In the genomic region with DNA sequence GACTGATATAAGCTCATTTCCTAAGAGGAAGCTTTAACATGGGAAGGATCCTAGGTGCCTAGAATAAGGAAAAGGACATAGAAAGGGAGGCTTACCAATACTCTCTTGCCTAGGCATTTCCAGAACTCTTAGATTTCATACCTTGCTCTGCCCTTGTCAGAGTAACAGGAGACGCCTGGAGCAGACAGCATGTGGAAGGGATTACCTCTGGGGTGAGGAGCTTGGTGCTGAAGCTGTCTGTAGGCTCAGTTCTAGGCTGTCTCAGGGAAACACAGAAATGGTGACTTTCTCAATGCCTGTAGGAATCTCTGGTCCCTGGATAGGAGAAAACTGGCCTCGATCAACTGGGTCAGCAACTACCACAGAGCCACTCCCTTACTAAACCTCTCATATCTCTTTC, we compare ENCODE assay signal across 16 cellular contexts.
DNase-seq lines count a peak whose midpoint lies in the region; ATAC-seq and TF ChIP-seq lines count a peak whose summit lies in the region.
"Had no signal": no experiment of that assay in that cellular context is flagged by ENCODE, and none has a peak within 500 bp of the region (broad histone marks: within the 10 kb centered on the region; RNA-seq: fewer than 3 reads in every experiment).

No MANE protein-coding gene starts in this region.

- H3K4me3 Mint-ChIP-seq in GM23338, result no peak overlapping the region
- no peak overlapping the region for H3K4me3 Mint-ChIP-seq in WTC11
- H3K4me3 Mint-ChIP-seq in nephron progenitor cell, result no peak overlapping the region
- H3K4me3 Mint-ChIP-seq: CD4-positive, CD25-positive, alpha-beta regulatory T cell; CD8-positive, alpha-beta memory T cell had no signal

- H3K4me1 Mint-ChIP-seq in GM23338, result no peaks in the 10 kb centered on the region
- no peaks in the 10 kb centered on the region for H3K4me1 Mint-ChIP-seq in WTC11
- peaks cover 32% of the 10 kb centered on the region for H3K4me1 Mint-ChIP-seq in nephron progenitor cell
- H3K4me1 Mint-ChIP-seq: CD4-positive, CD25-positive, alpha-beta regulatory T cell; CD8-positive, alpha-beta memory T cell had no signal

- H3K4me2 ChIP-seq in GM23338 (no peak overlapping the region), HCT116 (ENCODE audit: low read length) (no peak overlapping the region)

- peaks cover 2% of the 10 kb centered on the region for H3K27me3 Mint-ChIP-seq in GM23338 (ENCODE audit: insufficient read depth, low read depth, poor library complexity)
- H3K27me3 Mint-ChIP-seq in WTC11 (ENCODE audit: low read depth), result no peaks in the 10 kb centered on the region; the same call in 1 of the 2 replicates
- H3K27me3 Mint-ChIP-seq in nephron progenitor cell (ENCODE audit: low read depth, poor library complexity), result peaks cover 7% of the 10 kb centered on the region
- H3K27me3 Mint-ChIP-seq: CD4-positive, CD25-positive, alpha-beta regulatory T cell had no signal

- TF ChIP-seq RAD21 in HCT116 (IDR thresholded peaks at IDR 0.05; ENCODE audit: low read depth), result no peak

- no peak for TF ChIP-seq POLR2A in HCT116 (IDR thresholded peaks at IDR 0.05; ENCODE audit: borderline replicate concordance, extremely low read depth, insufficient read depth, insufficient read length)

- RAD21 ChIA-PET in HCT116 (lab: Charles Lee; ENCODE audit: low non-redundant PET in 1 of 2, low total read pairs in 2 of 2, uncharacterized antibody in 2 of 2, unreplicated experiment in 2 of 2), result no interaction called here

- H4K20me1 ChIP-seq in GM23338 (replicated peaks; ENCODE audit: insufficient read depth) (no peaks in the 10 kb centered on the region), HCT116 (ENCODE audit: insufficient read depth) (no peaks in the 10 kb centered on the region)

- H3K36me3 Mint-ChIP-seq in GM23338 (ENCODE audit: low read depth), result no peaks in the 10 kb centered on the region
- no peaks in the 10 kb centered on the region for H3K36me3 Mint-ChIP-seq in WTC11
- no peaks in the 10 kb centered on the region for H3K36me3 Mint-ChIP-seq in nephron progenitor cell (ENCODE audit: low read depth)
- H3K36me3 Mint-ChIP-seq: CD4-positive, CD25-positive, alpha-beta regulatory T cell; CD8-positive, alpha-beta memory T cell had no signal

- no peak overlapping the region for H3K9ac ChIP-seq in HCT116 (ENCODE audit: low read length)
- H3K9ac ChIP-seq: GM23248 had no signal

- no peaks in the 10 kb centered on the region for H3F3A ChIP-seq in GM23338 (replicated peaks; ENCODE audit: low read depth)

- ATAC-seq in GM23338 (peak; percentile 54), HCT116 (peak; percentile 30; the same call in 1 of the 2 replicates), WTC11 (peak; percentile 24; the same call in 1 of the 2 replicates), HG02623 (IDR thresholded peaks at IDR 0.05; ENCODE audit: unreplicated experiment) (no peak)

- no TSS peak for BruUV-seq in HCT116 (replicated peaks; lab: Mats Ljungman, UMichigan)

- H3K9me2 ChIP-seq in GM23338 (ENCODE audit: insufficient read depth) (no peaks in the 10 kb centered on the region), HCT116 (ENCODE audit: insufficient read depth) (no peaks in the 10 kb centered on the region)

- H3K27ac Mint-ChIP-seq in GM23338, result no peak overlapping the region
- no peak overlapping the region for H3K27ac Mint-ChIP-seq in WTC11
- H3K27ac Mint-ChIP-seq in nephron progenitor cell, result peak overlapping the region; percentile 43
- H3K27ac Mint-ChIP-seq: CD4-positive, CD25-positive, alpha-beta regulatory T cell; CD8-positive, alpha-beta memory T cell had no signal

- H3K9me3 Mint-ChIP-seq in GM23338 (no peaks in the 10 kb centered on the region), WTC11 (no peaks in the 10 kb centered on the region), nephron progenitor cell (no peaks in the 10 kb centered on the region)

- POLR2A ChIA-PET in HCT116 (lab: Charles Lee) (no interaction called here), WTC11 (lab: Charles Lee) (no interaction called here), HEK293T (lab: Yijun Ruan, JAX) (no interaction called here)

- no peaks in the 10 kb centered on the region for H3K27me3 ChIP-seq in GM23338 (ENCODE audit: insufficient read depth)
- H3K27me3 ChIP-seq in HCT116 (ENCODE audit: insufficient read depth, low read length), result no peaks in the 10 kb centered on the region

- H3K79me2 ChIP-seq in GM23338 (replicated peaks; ENCODE audit: insufficient read depth) (no peaks in the 10 kb centered on the region), HCT116 (ENCODE audit: insufficient read depth, low read length) (peaks cover 32% of the 10 kb centered on the region)

- intact Hi-C loops in HCT116 (cut with micrococcal nuclease), result no loop called here

- H3K9me3 ChIP-seq in HCT116 (ENCODE audit: control insufficient read depth in 1 of 2, insufficient read depth in 1 of 2, low read depth in 1 of 2, low read length in 2 of 2), result no peaks in the 10 kb centered on the region
- H3K9me3 ChIP-seq: BE2C had no signal

- no peak for TF ChIP-seq CTCF in GM23338 (conservative IDR thresholded peaks at IDR 0.05; ENCODE audit: low read depth in 2 of 2)
- TF ChIP-seq CTCF in HCT116 (IDR thresholded peaks at IDR 0.05 in 2 of 3, conservative IDR thresholded peaks at IDR 0.05 in 1 of 3; ENCODE audit: borderline replicate concordance in 1 of 3, insufficient read depth in 1 of 3, low read depth in 2 of 3, low read length in 2 of 3), result no peak
- no peak for TF ChIP-seq CTCF in WTC11 (IDR thresholded peaks at IDR 0.05)
- no peak for TF ChIP-seq CTCF in nephron progenitor cell (IDR thresholded peaks at IDR 0.05)

- no peaks in the 10 kb centered on the region for H3K36me3 ChIP-seq in GM23338 (ENCODE audit: insufficient read depth)
- peaks cover 0 to 9% of the 10 kb centered on the region in 2 experiments; a peak in 1 of 4 replicates for H3K36me3 ChIP-seq in HCT116 (ENCODE audit: control insufficient read depth in 1 of 2, insufficient read depth in 2 of 2, low read length in 2 of 2)
- H3K36me3 ChIP-seq: BE2C had no signal

- no peak overlapping the region for H3K4me3 ChIP-seq in GM23338
- no peak overlapping the region for H3K4me3 ChIP-seq in HCT116 (replicated peaks in 1 of 2; ENCODE audit: low read depth in 1 of 2, low read length in 2 of 2)
- H3K4me3 ChIP-seq: GM23248 had no signal

- CTCF ChIA-PET in HCT116 (lab: Charles Lee), result no interaction called here
- CTCF ChIA-PET in WTC11 (lab: Charles Lee), result no interaction called here
- CTCF ChIA-PET in HEK293T (lab: Yijun Ruan, JAX), result no interaction called here

- H3K27ac ChIP-seq in GM23338 (ENCODE audit: low read depth) (no peak overlapping the region), HCT116 (ENCODE audit: low read depth, low read length) (no peak overlapping the region)
- H3K27ac ChIP-seq: GM23248, HL-60 had no signal

- no peak for DNase-seq in GM23338 (ENCODE audit: low spot score)
- no peak for DNase-seq in HCT116 (ENCODE audit: low read depth, low spot score)
- DNase-seq in WTC11 (ENCODE audit: low spot score), result no peak
- DNase-seq in nephron progenitor cell, result no peak
- no peak for DNase-seq in HEK293T (ENCODE audit: extremely low spot score)
- no peak for DNase-seq in T-helper 9 cell
- DNase-seq: ACHN; BE2C; C1 segment of cervical spinal cord; Caco-2; CD4-positive, CD25-positive, alpha-beta regulatory T cell; CD8-positive, alpha-beta memory T cell; GM23248; H7 had no signal

- H2AFZ ChIP-seq in GM23338 (peak overlapping the region; percentile 89), HCT116 (ENCODE audit: low read depth, low read length, poor library complexity, severe bottlenecking) (no peak overlapping the region)
- H2AFZ ChIP-seq: GM23248 had no signal

- H3K4me1 ChIP-seq in GM23338 (ENCODE audit: insufficient read depth) (no peaks in the 10 kb centered on the region), HCT116 (ENCODE audit: control insufficient read depth in 1 of 2, insufficient read depth in 2 of 2, low read length in 2 of 2) (no peaks in the 10 kb centered on the region)
- H3K4me1 ChIP-seq: BE2C, Caco-2 had no signal

TF ChIP-seq in GM23338, 12 proteins besides CTCF, POLR2A, EP300 and RAD21 (continues in another document):
- no peak for TF ChIP-seq EZH2 (IDR thresholded peaks at IDR 0.05; ENCODE audit: low read depth, unreplicated experiment)

TF ChIP-seq in HCT116, 20 proteins besides CTCF, POLR2A, EP300 and RAD21 (continues in another document):
- no peak for TF ChIP-seq YY1 (IDR thresholded peaks at IDR 0.05; ENCODE audit: extremely low read depth, insufficient replicate concordance, low read depth, low read length)
- TF ChIP-seq SIN3A (IDR thresholded peaks at IDR 0.05; ENCODE audit: low read depth), result no peak
- TF ChIP-seq EZH2phosphoT487 (IDR thresholded peaks at IDR 0.05; ENCODE audit: borderline replicate concordance), result no peak
- TF ChIP-seq EZH2 (IDR thresholded peaks at IDR 0.05), result no peak
- TF ChIP-seq CBX3 (IDR thresholded peaks at IDR 0.05; ENCODE audit: low read depth), result no peak
- TF ChIP-seq ZNF274 (IDR thresholded peaks at IDR 0.05; ENCODE audit: low read depth, low read length), result no peak
- no peak for TF ChIP-seq ZFX (IDR thresholded peaks at IDR 0.05)
- no peak for TF ChIP-seq POLR2AphosphoS5 (IDR thresholded peaks at IDR 0.05; ENCODE audit: low read depth, low read length)
- no peak for TF ChIP-seq JUND (IDR thresholded peaks at IDR 0.05)

TF ChIP-seq in WTC11, 78 proteins besides CTCF, POLR2A, EP300 and RAD21 (continues in another document):
- TF ChIP-seq CREB1 (CRISPR knock-in tag; IDR thresholded peaks at IDR 0.05) (no peak), ESRRA (CRISPR knock-in tag; IDR thresholded peaks at IDR 0.05; ENCODE audit: borderline replicate concordance) (no peak), NFE2L1 (CRISPR knock-in tag; IDR thresholded peaks at IDR 0.05) (no peak), NR2C2 (CRISPR knock-in tag; IDR thresholded peaks at IDR 0.05) (no peak)
- TF ChIP-seq, protein P1, sequence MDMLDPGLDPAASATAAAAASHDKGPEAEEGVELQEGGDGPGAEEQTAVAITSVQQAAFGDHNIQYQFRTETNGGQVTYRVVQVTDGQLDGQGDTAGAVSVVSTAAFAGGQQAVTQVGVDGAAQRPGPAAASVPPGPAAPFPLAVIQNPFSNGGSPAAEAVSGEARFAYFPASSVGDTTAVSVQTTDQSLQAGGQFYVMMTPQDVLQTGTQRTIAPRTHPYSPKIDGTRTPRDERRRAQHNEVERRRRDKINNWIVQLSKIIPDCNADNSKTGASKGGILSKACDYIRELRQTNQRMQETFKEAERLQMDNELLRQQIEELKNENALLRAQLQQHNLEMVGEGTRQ (CRISPR knock-in tag; IDR thresholded peaks at IDR 0.05), result no peak

TF ChIP-seq in HEK293T, 16 proteins besides CTCF, POLR2A, EP300 and RAD21:
- no peak for TF ChIP-seq FOXK2 (IDR thresholded peaks at IDR 0.05)
- TF ChIP-seq HDGF (IDR thresholded peaks at IDR 0.05; ENCODE audit: borderline replicate concordance), result no peak
- TF ChIP-seq FOXA1 (IDR thresholded peaks at IDR 0.05), result no peak
- no peak for TF ChIP-seq ELF4 (IDR thresholded peaks at IDR 0.05)
- TF ChIP-seq LEF1 (IDR thresholded peaks at IDR 0.05; ENCODE audit: borderline replicate concordance), result no peak
- TF ChIP-seq CTBP1 (IDR thresholded peaks at IDR 0.05; ENCODE audit: borderline replicate concordance), result no peak
TF ChIP-seq in HEK293T: peak in this region for 0.
